21 cellular contexts compared by ENCODE assay signal in genomic region chr22:30801695-30802094, GRCh38.
"Had no signal": no experiment of that assay in that cellular context is flagged by ENCODE, and none has a peak within 500 bp of the region (broad histone marks: within the 10 kb centered on the region; RNA-seq: fewer than 3 reads in every experiment).

No MANE protein-coding gene starts in this region.

- H3K9me3 Mint-ChIP-seq: activated T-cell treated with anti-CD3 and anti-CD28 coated beads, Interleukin-2, amount 50 U/mL, for 4 hours; natural killer cell treated with Interleukin-12 subunit alpha and Interleukin-12 subunit beta and Interleukin-15 and Interleukin-18, amount 100 ng/mL, for 72 hours; stimulated activated effector memory CD8-positive, alpha-beta T cell treated with anti-CD3 and anti-CD28 coated beads, Interleukin-12 subunit alpha, Interleukin-12 subunit beta, amount 100 ng/mL, for 72 hours; stimulated activated naive CD8-positive, alpha-beta T cell treated with anti-CD3 and anti-CD28 coated beads, Interleukin-15, amount 100 ng/mL, for 72 hours had no signal

- H3K36me3 ChIP-seq: cardiac muscle cell, right lobe of liver, tibial artery had no signal

- H3K79me2 ChIP-seq: hepatocyte had no signal

- H3K36me3 Mint-ChIP-seq: natural killer cell treated with Interleukin-12 subunit alpha and Interleukin-12 subunit beta and Interleukin-15 and Interleukin-18, amount 100 ng/mL, for 72 hours; stimulated activated effector memory CD8-positive, alpha-beta T cell treated with anti-CD3 and anti-CD28 coated beads, Interleukin-12 subunit alpha, Interleukin-12 subunit beta, amount 100 ng/mL, for 72 hours had no signal

- H3K4me3 ChIP-seq: cardiac muscle cell, hepatocyte had no signal

- H3K9me3 ChIP-seq: right lobe of liver, tibial artery had no signal

- DNase-seq: activated CD4-positive, alpha-beta T cell treated with anti-CD3 and anti-CD28 coated beads, Interleukin-2, amount 50 U/mL, for 48 hours; activated CD8-positive, alpha-beta memory T cell treated with anti-CD3 and anti-CD28 coated beads, Interleukin-2, amount 50 U/mL, for 48 hours; activated naive CD4-positive, alpha-beta T cell treated with Interleukin-2 at 50 U/mL for 16 hours; activated T-cell treated with anti-CD3 and anti-CD28 coated beads, Interleukin-2, amount 50 U/mL, for 4 hours; amygdala; effector CD4-positive, alpha-beta T cell; foreskin keratinocyte; left cardiac atrium; midbrain; nucleus accumbens; right lobe of liver; stimulated activated CD4-positive, alpha-beta T cell treated with anti-CD3 and anti-CD28 coated beads, Interleukin-1b, Interleukin-23, amount 100 ng/mL, for 48 hours; stimulated activated naive CD8-positive, alpha-beta T cell treated with anti-CD3 and anti-CD28 coated beads, Interleukin-15, amount 100 ng/mL, for 72 hours; T-helper 1 cell; tibial artery had no signal

- FAIRE-seq: TTC549 had no signal

- H2AFZ ChIP-seq: hepatocyte had no signal

- ATAC-seq: foreskin keratinocyte; natural killer cell treated with Interleukin-12 subunit alpha and Interleukin-12 subunit beta and Interleukin-15 and Interleukin-18, amount 100 ng/mL, for 72 hours; stimulated activated naive CD8-positive, alpha-beta T cell treated with anti-CD3 and anti-CD28 coated beads, Interleukin-15, amount 100 ng/mL, for 72 hours had no signal

- H3K27ac ChIP-seq: cardiac muscle cell, foreskin keratinocyte, hepatocyte, right lobe of liver, skin epidermis, tibial artery had no signal

- H3K27me3 ChIP-seq: right lobe of liver had no signal

- H3K27ac Mint-ChIP-seq: natural killer cell treated with Interleukin-12 subunit alpha and Interleukin-12 subunit beta and Interleukin-15 and Interleukin-18, amount 100 ng/mL, for 72 hours; stimulated activated effector memory CD8-positive, alpha-beta T cell treated with anti-CD3 and anti-CD28 coated beads, Interleukin-12 subunit alpha, Interleukin-12 subunit beta, amount 100 ng/mL, for 72 hours; stimulated activated naive CD8-positive, alpha-beta T cell treated with anti-CD3 and anti-CD28 coated beads, Interleukin-15, amount 100 ng/mL, for 72 hours had no signal

- H3K4me3 Mint-ChIP-seq: activated T-cell treated with anti-CD3 and anti-CD28 coated beads, Interleukin-2, amount 50 U/mL, for 4 hours; natural killer cell treated with Interleukin-12 subunit alpha and Interleukin-12 subunit beta and Interleukin-15 and Interleukin-18, amount 100 ng/mL, for 72 hours; stimulated activated effector memory CD8-positive, alpha-beta T cell treated with anti-CD3 and anti-CD28 coated beads, Interleukin-12 subunit alpha, Interleukin-12 subunit beta, amount 100 ng/mL, for 72 hours had no signal
